9 cellular contexts compared by ENCODE assay signal in the genomic region with DNA sequence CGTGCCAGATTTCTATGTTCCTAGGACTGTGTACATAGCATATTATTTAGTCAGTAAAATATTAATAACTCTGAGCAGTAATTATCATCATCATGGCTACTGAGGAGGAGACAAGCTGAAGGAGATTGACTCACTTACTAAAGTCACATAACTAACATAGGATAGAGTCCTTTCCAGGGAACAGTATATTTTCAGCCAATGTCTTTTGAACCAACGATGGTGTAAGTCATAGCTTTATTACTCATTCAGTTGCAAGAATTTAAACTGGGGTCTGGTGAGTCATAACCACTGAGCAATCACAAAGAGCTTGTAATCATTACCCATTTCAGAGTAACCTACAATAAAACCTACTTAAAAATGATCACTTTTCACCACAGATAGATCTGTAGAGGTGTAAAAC.
DNase-seq lines count a peak whose midpoint lies in the region; ATAC-seq and TF ChIP-seq lines count a peak whose summit lies in the region.
"Had no signal": no experiment of that assay in that cellular context is flagged by ENCODE, and none has a peak within 500 bp of the region (broad histone marks: within the 10 kb centered on the region; RNA-seq: fewer than 3 reads in every experiment).

No MANE protein-coding gene starts in this region.

- peak; percentile 78 for ATAC-seq in HG02759 (IDR thresholded peaks at IDR 0.05; ENCODE audit: unreplicated experiment)

- H3K27me3 Mint-ChIP-seq in mesothelial cell of epicardium (ENCODE audit: low read depth) = no peaks in the 10 kb centered on the region

- no peak for TF ChIP-seq CTCF in mesothelial cell of epicardium (IDR thresholded peaks at IDR 0.05; ENCODE audit: unreplicated experiment)

- peaks cover under 1% of the 10 kb centered on the region for H3K36me3 Mint-ChIP-seq in mesothelial cell of epicardium

- peaks cover 24% of the 10 kb centered on the region for H3K4me1 Mint-ChIP-seq in mesothelial cell of epicardium

- H3K4me3 Mint-ChIP-seq in mesothelial cell of epicardium = no peak overlapping the region

- H3K27ac Mint-ChIP-seq in mesothelial cell of epicardium = no peak overlapping the region

- DNase-seq in COLO829 (ENCODE audit: low spot score) (peak; percentile 7), NOMO-1 treated with dmso at 0.1 percent for 144 hours (lab: John Stamatoyannopoulos, UW; ENCODE audit: unreplicated experiment) (peak; percentile 26), foreskin melanocyte (peak; percentile 5), DMS153 (lab: John Stamatoyannopoulos, UW) (no peak), mesothelial cell of epicardium (ENCODE audit: low spot score in 2 of 2, unreplicated experiment in 2 of 2) (no peak), cortex of kidney (lab: John Stamatoyannopoulos, UW) (no peak)
- DNase-seq in stimulated activated CD4-positive, alpha-beta T cell treated with anti-CD3 and anti-CD28 coated beads, Interleukin-15, amount 100 ng/mL, for 24 hours = no peak
- DNase-seq: activated CD8-positive, alpha-beta memory T cell treated with anti-CD3 and anti-CD28 coated beads for 24 hours had no signal

- H3K9me3 Mint-ChIP-seq in mesothelial cell of epicardium = peaks cover 5% of the 10 kb centered on the region

Comparison
In these comparisons a context has a peak if more than half of its experiments do, and no peak if none do; other contexts are left out.
1. DNase-seq: peak in COLO829 (single experiment), NOMO-1 treated with dmso at 0.1 percent for 144 hours (single experiment) and foreskin melanocyte (single experiment); none in DMS153 (single experiment), mesothelial cell of epicardium (0 of 2), cortex of kidney (single experiment) and stimulated activated CD4-positive, alpha-beta T cell treated with anti-CD3 and anti-CD28 coated beads, Interleukin-15, amount 100 ng/mL, for 24 hours (single experiment).